Comparison of ENCODE assay signal across 10 cellular contexts in genomic region chr13:113548778-113549621, GRCh38. TPM values are rescaled to one million over a fixed set of nuclear protein-coding genes. Genes with fewer than 3 reads are reported as not detected.
DNase-seq lines count a peak whose midpoint lies in the region; TF ChIP-seq lines count a peak whose summit lies in the region.
"Had no signal": no experiment of that assay in that cellular context is flagged by ENCODE, and none has a peak within 500 bp of the region (broad histone marks: within the 10 kb centered on the region; RNA-seq: fewer than 3 reads in every experiment).

No MANE protein-coding gene starts in this region.

- peaks cover 57% of the 10 kb centered on the region for H3K36me3 ChIP-seq in WERI-Rb-1
- H3K36me3 ChIP-seq in testis (ENCODE audit: low read depth, missing control alignments): no peaks in the 10 kb centered on the region

- H3K9me3 ChIP-seq in WERI-Rb-1 (ENCODE audit: severe bottlenecking) (no peaks in the 10 kb centered on the region), testis (no peaks in the 10 kb centered on the region)
- H3K9me3 ChIP-seq: body of pancreas had no signal

- intact Hi-C loops in testis (cut with DNase I; ENCODE audit: low total_unique reads): no loop called here

- H3K4me1 ChIP-seq in testis: peaks cover 18% of the 10 kb centered on the region

- TF ChIP-seq POLR2A in testis (IDR thresholded peaks at IDR 0.05): no peak

- H3K27me3 ChIP-seq in WERI-Rb-1 (ENCODE audit: insufficient read depth, low read depth, severe bottlenecking) (no peaks in the 10 kb centered on the region), testis (no peaks in the 10 kb centered on the region)
- H3K27me3 ChIP-seq: body of pancreas had no signal

- H3K4me3 ChIP-seq in WERI-Rb-1 (ENCODE audit: low read depth, low read length): no peak overlapping the region
- H3K4me3 ChIP-seq in testis: no peak overlapping the region
- H3K4me3 ChIP-seq: body of pancreas had no signal

- H3K27ac ChIP-seq in WERI-Rb-1: peak overlapping the region; percentile 23
- no peak overlapping the region for H3K27ac ChIP-seq in testis
- H3K27ac ChIP-seq: body of pancreas had no signal

- WGBS in testis, 2 donors: 60 to 73% methylated on average over 14 to 25 of the region's 25 CpGs

- peak; percentile 85 to 90 (median 88) for DNase-seq in NCI-H1417 (lab: John Stamatoyannopoulos, UW)
- DNase-seq in NCI-H1417 treated with DMSO at 0.1 percent for 48 hours (lab: John Stamatoyannopoulos, UW): no peak
- DNase-seq in WERI-Rb-1: peak; percentile 63
- DNase-seq in islet precursor cell: peak; percentile 54
- DNase-seq in testis: peak; percentile 51
- no peak for DNase-seq in NCI-H1105 (lab: John Stamatoyannopoulos, UW)
- no peak for DNase-seq in stimulated activated CD8-positive, alpha-beta memory T cell treated with anti-CD3 and anti-CD28 coated beads, Interleukin-4, amount 100 ng/mL, for 48 hours
- DNase-seq in iPS-NIHi7 (ENCODE audit: extremely low spot score): no peak
- DNase-seq: 8988T had no signal

- no peak for TF ChIP-seq CTCF in WERI-Rb-1 (IDR thresholded peaks at IDR 0.05; ENCODE audit: low read depth, low read length)
- no peak for TF ChIP-seq CTCF in testis (IDR thresholded peaks at IDR 0.05)

RNA-seq across cellular contexts. Expression of gene TFDP1, which starts 35.6 kb away (rescaled TPM):
- 10 to 100 TPM; 72.4 to 73.1 TPM for total RNA-seq in testis
- polyA plus RNA-seq in testis (ENCODE audit: insufficient read depth, low read depth, low replicate concordance): 135 TPM

RNA-seq across cellular contexts. Expression of gene DCUN1D2, which starts 58.5 kb away (rescaled TPM):
- 10 to 100 TPM; 65.9 to 78.5 TPM for total RNA-seq in testis
- 16.3 TPM for polyA plus RNA-seq in testis (ENCODE audit: insufficient read depth, low read depth, low replicate concordance)

Comparison
In these comparisons a context has a peak if more than half of its experiments do, and no peak if none do; other contexts are left out.
1. DNase-seq: peak in NCI-H1417 (3 of 3), WERI-Rb-1 (single experiment), islet precursor cell (single experiment) and testis (single experiment); none in NCI-H1417 treated with DMSO at 0.1 percent for 48 hours (single experiment), NCI-H1105 (single experiment), stimulated activated CD8-positive, alpha-beta memory T cell treated with anti-CD3 and anti-CD28 coated beads, Interleukin-4, amount 100 ng/mL, for 48 hours (single experiment) and iPS-NIHi7 (single experiment).